In the genomic region with DNA sequence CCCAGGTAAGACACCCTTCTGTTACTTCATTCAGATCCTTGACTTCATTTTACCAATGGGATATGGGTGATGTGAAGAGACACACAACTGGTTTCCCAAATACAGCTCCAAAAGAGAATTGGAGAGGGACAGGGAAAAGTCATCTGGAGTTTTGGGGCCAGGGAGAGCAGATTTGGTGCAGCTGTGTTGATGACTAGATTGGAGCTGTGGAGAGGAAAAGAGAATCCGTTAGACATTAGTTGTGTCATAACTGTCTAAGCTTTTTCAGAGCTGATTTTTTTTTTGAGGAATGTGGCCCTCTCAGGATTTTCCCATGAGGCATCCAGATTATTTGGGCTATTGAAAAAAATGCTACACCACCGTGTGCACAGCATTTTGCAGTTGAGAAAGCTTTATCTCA, we compare ENCODE assay signal across 28 cellular contexts.
"Had no signal": no experiment of that assay in that cellular context is flagged by ENCODE, and none has a peak within 500 bp of the region (broad histone marks: within the 10 kb centered on the region; RNA-seq: fewer than 3 reads in every experiment).

No MANE protein-coding gene starts in this region.

- H3K36me3 Mint-ChIP-seq: naive thymus-derived CD8-positive, alpha-beta T cell; natural killer cell treated with Interleukin-12 subunit alpha and Interleukin-12 subunit beta and Interleukin-15 and Interleukin-18, amount 100 ng/mL, for 72 hours; stimulated activated effector memory CD8-positive, alpha-beta T cell treated with anti-CD3 and anti-CD28 coated beads, Interleukin-12 subunit alpha, Interleukin-12 subunit beta, amount 100 ng/mL, for 72 hours; stimulated activated naive B cell treated with anti-CD40 and anti-IgM and Interleukin-4, amounts not matched to agents 10 μg/mL and 1 μg/mL and 100 μg/mL, for 72 hours had no signal

- H3K9me3 ChIP-seq: neutrophil, pancreas, prostate gland, right atrium auricular region, right lobe of liver, stomach, thoracic aorta, thyroid gland, tibial nerve, upper lobe of right lung, uterus had no signal

- H3K4me3 ChIP-seq: pancreas, prostate gland, right atrium auricular region, right lobe of liver, sigmoid colon, stomach, thoracic aorta, thyroid gland, tibial nerve, upper lobe of right lung, uterus had no signal

- H3K4me1 Mint-ChIP-seq: naive thymus-derived CD8-positive, alpha-beta T cell; stimulated activated effector memory CD8-positive, alpha-beta T cell treated with anti-CD3 and anti-CD28 coated beads, Interleukin-12 subunit alpha, Interleukin-12 subunit beta, amount 100 ng/mL, for 72 hours; stimulated activated naive B cell treated with anti-CD40 and anti-IgM and Interleukin-4, amounts not matched to agents 10 μg/mL and 1 μg/mL and 100 μg/mL, for 72 hours had no signal

- H3K36me3 ChIP-seq: neutrophil, pancreas, prostate gland, right atrium auricular region, right lobe of liver, sigmoid colon, stomach, thoracic aorta, thyroid gland, tibial nerve, upper lobe of right lung, uterus had no signal

- H3K27ac Mint-ChIP-seq: naive thymus-derived CD8-positive, alpha-beta T cell; natural killer cell treated with Interleukin-12 subunit alpha and Interleukin-12 subunit beta and Interleukin-15 and Interleukin-18, amount 100 ng/mL, for 72 hours; stimulated activated effector memory CD8-positive, alpha-beta T cell treated with anti-CD3 and anti-CD28 coated beads, Interleukin-12 subunit alpha, Interleukin-12 subunit beta, amount 100 ng/mL, for 72 hours; stimulated activated naive B cell treated with anti-CD40 and anti-IgM and Interleukin-4, amounts not matched to agents 10 μg/mL and 1 μg/mL and 100 μg/mL, for 72 hours; stimulated activated naive CD8-positive, alpha-beta T cell treated with anti-CD3 and anti-CD28 coated beads, Interleukin-15, Interleukin-2, amounts not matched to agents 100 ng/mL and 50 ng/mL, for 24 hours had no signal

- DNase-seq: naive thymus-derived CD8-positive, alpha-beta T cell; nephron progenitor cell; nucleus accumbens; pancreas; retina; right lobe of liver; sigmoid colon; small intestine; stimulated activated CD4-positive, alpha-beta T cell treated with anti-CD3 and anti-CD28 coated beads, Interleukin-15, amount 100 ng/mL, for 24 hours; stimulated activated CD4-positive, alpha-beta T cell treated with anti-CD3 and anti-CD28 coated beads, Interleukin-2, amount 100 ng/mL, for 24 hours; stimulated activated CD4-positive, alpha-beta T cell treated with anti-CD3 and anti-CD28 coated beads, Interleukin-2, amount 100 ng/mL, for 48 hours; stimulated activated CD4-positive, alpha-beta T cell treated with anti-CD3 and anti-CD28 coated beads, Interleukin-4, amount 100 ng/mL, for 24 hours; stimulated activated naive B cell treated with anti-CD40 and anti-IgM and Interleukin-4, amounts not matched to agents 10 μg/mL and 1 μg/mL and 100 μg/mL, for 72 hours; stimulated activated naive CD4-positive, alpha-beta T cell treated with Interleukin-2 at 50 U/mL for 16 hours; stomach; thyroid gland; trophoblast cell; upper lobe of right lung; uterus had no signal

- H3K4me1 ChIP-seq: pancreas, prostate gland, right lobe of liver, uterus had no signal

- H3K4me3 Mint-ChIP-seq: naive thymus-derived CD8-positive, alpha-beta T cell; natural killer cell treated with Interleukin-12 subunit alpha and Interleukin-12 subunit beta and Interleukin-15 and Interleukin-18, amount 100 ng/mL, for 72 hours; nephron progenitor cell; neural crest cell; stimulated activated effector memory CD8-positive, alpha-beta T cell treated with anti-CD3 and anti-CD28 coated beads, Interleukin-12 subunit alpha, Interleukin-12 subunit beta, amount 100 ng/mL, for 72 hours; stimulated activated naive B cell treated with anti-CD40 and anti-IgM and Interleukin-4, amounts not matched to agents 10 μg/mL and 1 μg/mL and 100 μg/mL, for 72 hours; stimulated activated naive CD8-positive, alpha-beta T cell treated with anti-CD3 and anti-CD28 coated beads, Interleukin-15, Interleukin-2, amounts not matched to agents 100 ng/mL and 50 ng/mL, for 24 hours had no signal

- H3K27me3 ChIP-seq: neutrophil, pancreas, right atrium auricular region, right lobe of liver, sigmoid colon, stomach, thyroid gland, tibial nerve, upper lobe of right lung, uterus had no signal

- H3K27ac ChIP-seq: neutrophil, pancreas, prostate gland, right atrium auricular region, right lobe of liver, sigmoid colon, stomach, thoracic aorta, thyroid gland, tibial nerve, upper lobe of right lung, uterus had no signal

- ATAC-seq: naive thymus-derived CD8-positive, alpha-beta T cell; natural killer cell treated with Interleukin-12 subunit alpha and Interleukin-12 subunit beta and Interleukin-15 and Interleukin-18, amount 100 ng/mL, for 72 hours; pancreas; right lobe of liver; stimulated activated effector memory CD8-positive, alpha-beta T cell treated with anti-CD3 and anti-CD28 coated beads, Interleukin-12 subunit alpha, Interleukin-12 subunit beta, amount 100 ng/mL, for 72 hours; stimulated activated naive B cell treated with anti-CD40 and anti-IgM and Interleukin-4, amounts not matched to agents 10 μg/mL and 1 μg/mL and 100 μg/mL, for 72 hours; upper lobe of right lung had no signal

- H3K9me3 Mint-ChIP-seq: naive thymus-derived CD8-positive, alpha-beta T cell; natural killer cell treated with Interleukin-12 subunit alpha and Interleukin-12 subunit beta and Interleukin-15 and Interleukin-18, amount 100 ng/mL, for 72 hours; stimulated activated effector memory CD8-positive, alpha-beta T cell treated with anti-CD3 and anti-CD28 coated beads, Interleukin-12 subunit alpha, Interleukin-12 subunit beta, amount 100 ng/mL, for 72 hours; stimulated activated naive CD8-positive, alpha-beta T cell treated with anti-CD3 and anti-CD28 coated beads, Interleukin-15, Interleukin-2, amounts not matched to agents 100 ng/mL and 50 ng/mL, for 24 hours had no signal
